In the genomic region with DNA sequence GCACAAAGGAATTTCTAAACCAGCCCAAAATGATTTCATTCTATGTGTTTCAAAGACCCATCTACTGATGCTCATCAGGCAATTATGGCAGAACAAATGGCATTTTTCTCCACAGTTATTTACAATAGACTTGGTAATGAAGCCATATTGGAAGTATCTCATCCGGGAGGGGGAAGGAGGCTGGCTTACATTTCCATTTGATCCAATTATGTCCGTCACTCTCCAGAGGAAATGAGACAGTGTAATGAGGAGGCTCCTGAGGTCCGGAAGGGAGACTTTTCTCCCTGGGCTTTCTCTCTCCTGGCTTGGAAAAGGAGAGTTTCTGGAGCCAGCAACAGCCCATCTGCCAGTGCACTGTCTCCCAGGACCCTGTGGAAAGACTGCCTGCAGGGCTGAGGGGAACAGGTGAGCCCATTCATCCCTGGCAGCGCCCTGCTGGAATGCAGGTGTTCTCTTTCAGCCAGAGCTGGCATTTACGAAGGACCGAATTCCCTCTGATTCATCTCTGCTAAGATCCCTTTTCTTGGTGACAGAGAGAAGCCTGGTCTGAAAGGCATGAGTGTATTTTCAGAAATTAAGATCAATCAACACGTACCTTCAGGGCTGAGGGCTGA, we compare ENCODE assay signal across 21 cellular contexts.
"Had no signal": no experiment of that assay in that cellular context is flagged by ENCODE, and none has a peak within 500 bp of the region (broad histone marks: within the 10 kb centered on the region; RNA-seq: fewer than 3 reads in every experiment).

No MANE protein-coding gene starts in this region.

- H3K27ac Mint-ChIP-seq: activated CD4-positive, alpha-beta T cell treated with anti-CD3 and anti-CD28 coated beads for 36 hours; activated naive CD8-positive, alpha-beta T cell treated with anti-CD3 and anti-CD28 coated beads for 36 hours; activated T-cell treated with anti-CD3 and anti-CD28 coated beads, Interleukin-2, amount 50 U/mL, for 24 hours; nephron progenitor cell; T-helper 1 cell treated with Interleukin-12 subunit alpha and Interleukin-12 subunit beta and Interleukin-4 antibody, amounts not matched to agents 30 μg/mL and 1 μg/mL, for 36 hours; WTC11 had no signal

- H3K4me1 Mint-ChIP-seq: activated naive CD8-positive, alpha-beta T cell treated with anti-CD3 and anti-CD28 coated beads for 36 hours had no signal

- H3K4me3 Mint-ChIP-seq: activated CD4-positive, alpha-beta T cell treated with anti-CD3 and anti-CD28 coated beads for 36 hours; activated naive CD8-positive, alpha-beta T cell treated with anti-CD3 and anti-CD28 coated beads for 36 hours; activated T-cell treated with anti-CD3 and anti-CD28 coated beads, Interleukin-2, amount 50 U/mL, for 24 hours; immature natural killer cell; nephron progenitor cell; T-helper 1 cell treated with Interleukin-12 subunit alpha and Interleukin-12 subunit beta and Interleukin-4 antibody, amounts not matched to agents 30 μg/mL and 1 μg/mL, for 36 hours; WTC11 had no signal

- H3K9me3 Mint-ChIP-seq: activated naive CD8-positive, alpha-beta T cell treated with anti-CD3 and anti-CD28 coated beads for 36 hours; activated T-cell treated with anti-CD3 and anti-CD28 coated beads, Interleukin-2, amount 50 U/mL, for 24 hours; immature natural killer cell; nephron progenitor cell; T-helper 1 cell treated with Interleukin-12 subunit alpha and Interleukin-12 subunit beta and Interleukin-4 antibody, amounts not matched to agents 30 μg/mL and 1 μg/mL, for 36 hours had no signal

- H3K27me3 Mint-ChIP-seq: activated CD4-positive, alpha-beta T cell treated with anti-CD3 and anti-CD28 coated beads for 36 hours; activated naive CD8-positive, alpha-beta T cell treated with anti-CD3 and anti-CD28 coated beads for 36 hours; activated T-cell treated with anti-CD3 and anti-CD28 coated beads, Interleukin-2, amount 50 U/mL, for 24 hours had no signal

- DNase-seq: activated CD4-positive, alpha-beta T cell treated with anti-CD3 and anti-CD28 coated beads for 36 hours; activated CD4-positive, alpha-beta T cell treated with anti-CD3 and anti-CD28 coated beads, Interleukin-2, amount 50 U/mL, for 4 hours; activated CD8-positive, alpha-beta memory T cell treated with anti-CD3 and anti-CD28 coated beads for 24 hours; activated CD8-positive, alpha-beta memory T cell treated with anti-CD3 and anti-CD28 coated beads, Interleukin-2, amount 50 U/mL, for 4 hours; activated naive CD4-positive, alpha-beta T cell treated with Interleukin-2 at 50 U/mL for 16 hours; activated naive CD8-positive, alpha-beta T cell treated with anti-CD3 and anti-CD28 coated beads for 36 hours; activated T-cell treated with anti-CD3 and anti-CD28 coated beads, Interleukin-2, amount 50 U/mL, for 24 hours; foreskin fibroblast; immature natural killer cell; left ventricle myocardium inferior; mammary epithelial cell; nephron progenitor cell; right cardiac atrium; stimulated activated CD4-positive, alpha-beta T cell treated with anti-CD3 and anti-CD28 coated beads, Interleukin-12 subunit alpha, Interleukin-12 subunit beta, amount 100 ng/mL, for 4 hours; stimulated activated CD4-positive, alpha-beta T cell treated with anti-CD3 and anti-CD28 coated beads, Interleukin-4, amount 100 ng/mL, for 4 hours; stimulated activated naive CD8-positive, alpha-beta T cell treated with anti-CD3 and anti-CD28 coated beads, Interleukin-15, Interleukin-2, amounts not matched to agents 100 U/mL and 50 U/mL, for 24 hours; T1000; thyroid gland; upper lobe of right lung had no signal

- ATAC-seq: activated CD4-positive, alpha-beta T cell treated with anti-CD3 and anti-CD28 coated beads for 36 hours; right cardiac atrium; stimulated activated naive CD8-positive, alpha-beta T cell treated with anti-CD3 and anti-CD28 coated beads, Interleukin-15, Interleukin-2, amounts not matched to agents 100 U/mL and 50 U/mL, for 24 hours; upper lobe of right lung; WTC11 had no signal
